ENCODE assay signal across 34 cellular contexts in the genomic region with DNA sequence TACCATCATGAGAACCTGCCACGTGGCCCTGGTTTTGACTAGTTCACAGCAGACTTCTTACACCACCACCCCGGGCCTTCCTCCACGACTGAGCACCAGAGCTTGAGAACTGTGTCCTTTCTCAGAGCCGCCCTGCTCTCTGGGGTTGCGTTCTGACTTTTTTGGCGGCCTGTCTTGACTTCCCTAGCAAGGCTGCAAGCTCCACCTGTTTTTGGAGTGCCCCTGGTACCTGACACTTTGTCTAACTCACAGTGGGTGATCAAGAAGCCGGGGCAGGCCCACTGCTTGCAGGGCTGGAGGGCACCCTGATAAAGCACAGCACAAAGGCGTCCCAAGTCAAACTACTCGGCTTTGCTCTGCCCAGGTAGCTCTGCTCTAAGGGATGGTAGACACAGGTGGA.
"Had no signal": no experiment of that assay in that cellular context is flagged by ENCODE, and none has a peak within 500 bp of the region (broad histone marks: within the 10 kb centered on the region; RNA-seq: fewer than 3 reads in every experiment).

No MANE protein-coding gene starts in this region.

- H3K27me3 Mint-ChIP-seq: activated CD4-positive, alpha-beta T cell treated with anti-CD3 and anti-CD28 coated beads for 36 hours; activated CD4-positive, alpha-beta T cell treated with anti-CD3 and anti-CD28 coated beads, Interleukin-2, amount 10 ng/mL, durations not matched to agents 7 days and 5 days; activated naive CD4-positive, alpha-beta T cell treated with anti-CD3 and anti-CD28 coated beads, Interleukin-2, amount 50 U/mL, for 24 hours; activated naive CD8-positive, alpha-beta T cell treated with anti-CD3 and anti-CD28 coated beads, Interleukin-2, amount 10 ng/mL, durations not matched to agents 7 days and 5 days; activated T-cell treated with anti-CD3 and anti-CD28 coated beads, Interleukin-2, amount 50 U/mL, for 24 hours had no signal

- H3K4me1 ChIP-seq: ascending aorta, Peyer's patch, SJSA1 had no signal

- ATAC-seq: activated CD4-positive, alpha-beta T cell treated with anti-CD3 and anti-CD28 coated beads for 36 hours; activated CD8-positive, alpha-beta T cell treated with anti-CD3 and anti-CD28 coated beads, Interleukin-2, amount 10 ng/mL, durations not matched to agents 7 days and 5 days; PC-3; T-cell; T-helper 17 cell had no signal

- H3K27ac ChIP-seq: ascending aorta, cardiac muscle cell, Peyer's patch, SJSA1, WERI-Rb-1 had no signal

- H3K4me2 ChIP-seq: SK-N-SH had no signal

- H3K4me3 Mint-ChIP-seq: activated CD4-positive, alpha-beta T cell treated with anti-CD3 and anti-CD28 coated beads for 36 hours; activated CD4-positive, alpha-beta T cell treated with anti-CD3 and anti-CD28 coated beads, Interleukin-2, amount 10 ng/mL, durations not matched to agents 7 days and 5 days; activated CD8-positive, alpha-beta T cell treated with anti-CD3 and anti-CD28 coated beads, Interleukin-2, amount 10 ng/mL, durations not matched to agents 7 days and 5 days; activated naive CD4-positive, alpha-beta T cell treated with anti-CD3 and anti-CD28 coated beads, Interleukin-2, amount 50 U/mL, for 24 hours; activated naive CD8-positive, alpha-beta T cell treated with anti-CD3 and anti-CD28 coated beads, Interleukin-2, amount 10 ng/mL, durations not matched to agents 7 days and 5 days; activated T-cell treated with anti-CD3 and anti-CD28 coated beads, Interleukin-2, amount 50 U/mL, for 24 hours; central memory CD8-positive, alpha-beta T cell; T-cell; T-helper 17 cell had no signal

- H3K9me3 ChIP-seq: ascending aorta, Peyer's patch, SK-N-SH had no signal

- DNase-seq: activated CD4-positive, alpha-beta T cell treated with anti-CD3 and anti-CD28 coated beads for 36 hours; activated CD4-positive, alpha-beta T cell treated with anti-CD3 and anti-CD28 coated beads, Interleukin-2, amount 10 ng/mL, durations not matched to agents 7 days and 5 days; activated CD4-positive, alpha-beta T cell treated with anti-CD3 and anti-CD28 coated beads, Interleukin-2, amount 50 U/mL, for 48 hours; activated CD8-positive, alpha-beta T cell treated with anti-CD3 and anti-CD28 coated beads, Interleukin-2, amount 10 ng/mL, durations not matched to agents 7 days and 5 days; activated gamma-delta T cell; activated naive CD4-positive, alpha-beta T cell treated with Interleukin-2 at 50 U/mL for 16 hours; activated naive CD8-positive, alpha-beta T cell treated with anti-CD3 and anti-CD28 coated beads, Interleukin-2, amount 10 ng/mL, durations not matched to agents 7 days and 5 days; activated T-cell treated with anti-CD3 and anti-CD28 coated beads, Interleukin-2, amount 50 U/mL, for 24 hours; amygdala; NCI-H1092 treated with DMSO at 0.1 percent for 48 hours; NCI-H1417; NCI-H146; NCI-H187; NCI-H2029 treated with DMSO at 0.1 percent for 48 hours; NCI-H2107; NCI-H226; NCI-H526; NCI-H748 treated with DMSO at 0.1 percent for 48 hours; NK-92 treated with Interleukin-12 subunit alpha and Interleukin-12 subunit beta, amount 100 ng/mL, for 24 hours; PC-3; Peyer's patch; RPMI8226; SHP77 treated with DMSO at 0.1 percent for 48 hours; T-cell; T-helper 17 cell; T-helper 9 cell had no signal

- H3K4me3 ChIP-seq: ascending aorta, cardiac muscle cell, Peyer's patch, SJSA1 had no signal

- H3K4me1 Mint-ChIP-seq: activated CD4-positive, alpha-beta T cell treated with anti-CD3 and anti-CD28 coated beads for 36 hours; activated CD4-positive, alpha-beta T cell treated with anti-CD3 and anti-CD28 coated beads, Interleukin-2, amount 10 ng/mL, durations not matched to agents 7 days and 5 days; activated naive CD4-positive, alpha-beta T cell treated with anti-CD3 and anti-CD28 coated beads, Interleukin-2, amount 50 U/mL, for 24 hours; activated naive CD8-positive, alpha-beta T cell treated with anti-CD3 and anti-CD28 coated beads, Interleukin-2, amount 10 ng/mL, durations not matched to agents 7 days and 5 days; central memory CD8-positive, alpha-beta T cell; T-cell; T-helper 17 cell had no signal

- H3K36me3 ChIP-seq: ascending aorta, cardiac muscle cell, Peyer's patch, SJSA1 had no signal

- H3K27ac Mint-ChIP-seq: activated CD4-positive, alpha-beta T cell treated with anti-CD3 and anti-CD28 coated beads for 36 hours; activated CD4-positive, alpha-beta T cell treated with anti-CD3 and anti-CD28 coated beads, Interleukin-2, amount 10 ng/mL, durations not matched to agents 7 days and 5 days; activated CD8-positive, alpha-beta T cell treated with anti-CD3 and anti-CD28 coated beads, Interleukin-2, amount 10 ng/mL, durations not matched to agents 7 days and 5 days; activated naive CD4-positive, alpha-beta T cell treated with anti-CD3 and anti-CD28 coated beads, Interleukin-2, amount 50 U/mL, for 24 hours; activated naive CD8-positive, alpha-beta T cell treated with anti-CD3 and anti-CD28 coated beads, Interleukin-2, amount 10 ng/mL, durations not matched to agents 7 days and 5 days; activated T-cell treated with anti-CD3 and anti-CD28 coated beads, Interleukin-2, amount 50 U/mL, for 24 hours; activated T-helper 2 cell treated with anti-CD3 and anti-CD28 coated beads, Interferon-gamma antibody, Interleukin-2, Interleukin-4, amounts not matched to agents 10 μg/mL and 5 μg/mL and 100 μg/mL, durations not matched to agents 14 hours and 24 hours and 36 hours; T-cell; T-helper 17 cell had no signal

- H3K9ac ChIP-seq: SK-N-SH had no signal

- H3K27me3 ChIP-seq: ascending aorta, cardiac muscle cell, Peyer's patch had no signal
